ENCODE assay signal across 22 cellular contexts in genomic region chr5:96884995-96885394, GRCh38. TPM values are rescaled to one million over a fixed set of nuclear protein-coding genes. Genes with fewer than 3 reads are reported as not detected.
DNase-seq lines count a peak whose midpoint lies in the region; ATAC-seq and TF ChIP-seq lines count a peak whose summit lies in the region.
"Had no signal": no experiment of that assay in that cellular context is flagged by ENCODE, and none has a peak within 500 bp of the region (broad histone marks: within the 10 kb centered on the region; RNA-seq: fewer than 3 reads in every experiment).

No MANE protein-coding gene starts in this region.

- ATAC-seq in activated T-cell treated with anti-CD3 and anti-CD28 coated beads, Interleukin-2, amount 50 U/mL, for 72 hours (replicated peaks in 1 of 2): no peak
- ATAC-seq in activated naive CD8-positive, alpha-beta T cell treated with anti-CD3 and anti-CD28 coated beads, Interleukin-2, amount 50 U/mL, for 24 hours: no peak
- no peak for ATAC-seq in GM21526 (IDR thresholded peaks at IDR 0.05; ENCODE audit: low FRiP score, unreplicated experiment)
- ATAC-seq in HG03432 (IDR thresholded peaks at IDR 0.05; ENCODE audit: unreplicated experiment): no peak

- intact Hi-C loops in spleen (cut with DNase I; ENCODE audit: low total_unique reads): loop anchor here (10.0 kb wide), 1 partner anchor 50 kb away; the partner anchor contains the start of gene LNPEP

- H3K27ac ChIP-seq in OCI-LY1 (ENCODE audit: low read depth, low read length, poor library complexity, severe bottlenecking): peak overlapping the region; percentile 86
- H3K27ac ChIP-seq in spleen: peak overlapping the region; percentile 35 to 89 (median 68)
- H3K27ac ChIP-seq: hepatocyte, WERI-Rb-1 had no signal

- no peaks in the 10 kb centered on the region for H3K27me3 Mint-ChIP-seq in activated T-cell treated with anti-CD3 and anti-CD28 coated beads, Interleukin-2, amount 50 U/mL, for 72 hours (ENCODE audit: low read depth)
- H3K27me3 Mint-ChIP-seq in activated naive CD8-positive, alpha-beta T cell treated with anti-CD3 and anti-CD28 coated beads, Interleukin-2, amount 50 U/mL, for 24 hours: no peaks in the 10 kb centered on the region

- H3K4me2 ChIP-seq in OCI-LY1 (ENCODE audit: low read length): peak overlapping the region; percentile 59; the same call in 1 of the 2 replicates
- H3K4me2 ChIP-seq: hepatocyte had no signal

- H3K27me3 ChIP-seq in OCI-LY1 (ENCODE audit: insufficient read depth, low read length): no peaks in the 10 kb centered on the region
- H3K27me3 ChIP-seq in spleen (replicated peaks in 1 of 7): no peaks in the 10 kb centered on the region
- H3K27me3 ChIP-seq: hepatocyte, MG63 had no signal

- H3K4me1 Mint-ChIP-seq in activated T-cell treated with anti-CD3 and anti-CD28 coated beads, Interleukin-2, amount 50 U/mL, for 72 hours (ENCODE audit: low read depth): peaks cover 66% of the 10 kb centered on the region
- peaks cover 66% of the 10 kb centered on the region for H3K4me1 Mint-ChIP-seq in activated naive CD8-positive, alpha-beta T cell treated with anti-CD3 and anti-CD28 coated beads, Interleukin-2, amount 50 U/mL, for 24 hours

- H3K4me3 ChIP-seq in OCI-LY1 (ENCODE audit: low read depth, low read length, poor library complexity, severe bottlenecking) (no peak overlapping the region), spleen (no peak overlapping the region)
- H3K4me3 ChIP-seq: hepatocyte, MG63 had no signal

- H3K4me3 Mint-ChIP-seq in activated T-cell treated with anti-CD3 and anti-CD28 coated beads, Interleukin-2, amount 50 U/mL, for 72 hours: peak overlapping the region; percentile 62 to 75
- H3K4me3 Mint-ChIP-seq in activated naive CD8-positive, alpha-beta T cell treated with anti-CD3 and anti-CD28 coated beads, Interleukin-2, amount 50 U/mL, for 24 hours: no peak overlapping the region
- H3K4me3 Mint-ChIP-seq: nephron had no signal

- H2AFZ ChIP-seq in OCI-LY1 (ENCODE audit: low read length): no peak overlapping the region
- H2AFZ ChIP-seq: hepatocyte had no signal

- peaks cover 67% of the 10 kb centered on the region for H3K4me1 ChIP-seq in OCI-LY1 (ENCODE audit: insufficient read depth, low read length, severe bottlenecking)
- H3K4me1 ChIP-seq in spleen: peaks cover 39 to 69% (median 62%) of the 10 kb centered on the region in 6 donors

- no peaks in the 10 kb centered on the region for H4K20me1 ChIP-seq in OCI-LY1 (ENCODE audit: insufficient read depth, low read length)

- no peaks in the 10 kb centered on the region for H3F3A ChIP-seq in OCI-LY1 (ENCODE audit: insufficient read depth, low read length)

- TF ChIP-seq CTCF in OCI-LY1 (IDR thresholded peaks at IDR 0.05; ENCODE audit: low read length): no peak
- no peak for TF ChIP-seq CTCF in spleen (IDR thresholded peaks at IDR 0.05 in 8 of 11, conservative IDR thresholded peaks at IDR 0.05 in 3 of 11)

- no peak for TF ChIP-seq POLR2A in spleen (IDR thresholded peaks at IDR 0.05)

- WGBS in spleen, 5 donors: 84 to 89% (median 88%) methylated on average over 7 of the region's 7 CpGs

- H3K9me3 Mint-ChIP-seq in activated T-cell treated with anti-CD3 and anti-CD28 coated beads, Interleukin-2, amount 50 U/mL, for 72 hours: no peaks in the 10 kb centered on the region
- H3K9me3 Mint-ChIP-seq in activated naive CD8-positive, alpha-beta T cell treated with anti-CD3 and anti-CD28 coated beads, Interleukin-2, amount 50 U/mL, for 24 hours: no peaks in the 10 kb centered on the region
- H3K9me3 Mint-ChIP-seq: nephron had no signal

- no peak for DNase-seq in activated T-cell treated with anti-CD3 and anti-CD28 coated beads, Interleukin-2, amount 50 U/mL, for 72 hours
- no peak for DNase-seq in activated T-cell treated with anti-CD3 and anti-CD28 coated beads, Interleukin-2, amount 50 U/mL, for 48 hours
- no peak for DNase-seq in activated naive CD8-positive, alpha-beta T cell treated with anti-CD3 and anti-CD28 coated beads, Interleukin-2, amount 50 U/mL, for 24 hours
- DNase-seq in spleen: no peak
- DNase-seq in effector CD8-positive, alpha-beta T cell (lab: John Stamatoyannopoulos, UW): no peak
- DNase-seq: activated CD8-positive, alpha-beta memory T cell treated with anti-CD3 and anti-CD28 coated beads, Interleukin-2, amount 50 U/mL, for 4 hours; amygdala; Caco-2; caudate nucleus; mammary epithelial cell; MG63; NCI-H1930; NCI-H446; NK-92 treated with Interleukin-12 subunit alpha and Interleukin-12 subunit beta, amount 100 ng/mL, for 24 hours; substantia nigra; SW 1271; WERI-Rb-1 had no signal

- H3K36me3 ChIP-seq in OCI-LY1 (ENCODE audit: insufficient read depth, low read length): peaks cover 66% of the 10 kb centered on the region
- peaks cover 0 to 95% (median 47%) of the 10 kb centered on the region in 6 donors for H3K36me3 ChIP-seq in spleen
- H3K36me3 ChIP-seq: WERI-Rb-1 had no signal

- H3K36me3 Mint-ChIP-seq in activated T-cell treated with anti-CD3 and anti-CD28 coated beads, Interleukin-2, amount 50 U/mL, for 72 hours (ENCODE audit: insufficient read depth in 2 of 2): peaks cover 21 to 48% of the 10 kb centered on the region in 2 donors
- H3K36me3 Mint-ChIP-seq in activated naive CD8-positive, alpha-beta T cell treated with anti-CD3 and anti-CD28 coated beads, Interleukin-2, amount 50 U/mL, for 24 hours (ENCODE audit: low read depth): peaks cover 64% of the 10 kb centered on the region

- H3K9ac ChIP-seq in OCI-LY1 (ENCODE audit: low read length): no peak overlapping the region; the same call in 1 of the 2 replicates

- peak overlapping the region; percentile 94 for H3K27ac Mint-ChIP-seq in activated T-cell treated with anti-CD3 and anti-CD28 coated beads, Interleukin-2, amount 50 U/mL, for 72 hours
- H3K27ac Mint-ChIP-seq in activated naive CD8-positive, alpha-beta T cell treated with anti-CD3 and anti-CD28 coated beads, Interleukin-2, amount 50 U/mL, for 24 hours: peak overlapping the region; percentile 82
- H3K27ac Mint-ChIP-seq: nephron had no signal

- no peaks in the 10 kb centered on the region for H3K9me2 ChIP-seq in OCI-LY1 (ENCODE audit: low read depth, low read length)

- no peaks in the 10 kb centered on the region for H3K79me2 ChIP-seq in OCI-LY1 (ENCODE audit: insufficient read depth, low read length)
- H3K79me2 ChIP-seq: hepatocyte had no signal

- no peaks in the 10 kb centered on the region for H3K9me3 ChIP-seq in OCI-LY1 (ENCODE audit: low read length)
- H3K9me3 ChIP-seq in spleen: no peaks in the 10 kb centered on the region
- H3K9me3 ChIP-seq: Caco-2, MG63 had no signal

RNA-seq across cellular contexts. Expression of gene ERAP2, which starts 8.7 kb away (rescaled TPM):
- 100 to 1,000 TPM in 1 of 2 donors, 10 to 100 TPM in 1; 92.1 to 133 TPM for total RNA-seq in activated T-cell treated with anti-CD3 and anti-CD28 coated beads, Interleukin-2, amount 50 U/mL, for 72 hours
- total RNA-seq in spleen: 10 to 100 TPM; 33.2 to 91.8 (median 66.8) TPM
- polyA plus RNA-seq in spleen: 10 to 100 TPM; 10.6 to 38.6 (median 14.7) TPM

RNA-seq across cellular contexts. Expression of gene LNPEP, which starts 50.9 kb away (rescaled TPM):
- 10 to 100 TPM; 75.7 to 80.3 TPM for total RNA-seq in activated T-cell treated with anti-CD3 and anti-CD28 coated beads, Interleukin-2, amount 50 U/mL, for 72 hours
- total RNA-seq in spleen: 10 to 100 TPM; 62.4 to 82.2 (median 72.0) TPM
- polyA plus RNA-seq in spleen: 1 to 10 TPM; 8.5 to 9.7 (median 8.6) TPM
